ENCODE assay signal across 11 cellular contexts in the genomic region with DNA sequence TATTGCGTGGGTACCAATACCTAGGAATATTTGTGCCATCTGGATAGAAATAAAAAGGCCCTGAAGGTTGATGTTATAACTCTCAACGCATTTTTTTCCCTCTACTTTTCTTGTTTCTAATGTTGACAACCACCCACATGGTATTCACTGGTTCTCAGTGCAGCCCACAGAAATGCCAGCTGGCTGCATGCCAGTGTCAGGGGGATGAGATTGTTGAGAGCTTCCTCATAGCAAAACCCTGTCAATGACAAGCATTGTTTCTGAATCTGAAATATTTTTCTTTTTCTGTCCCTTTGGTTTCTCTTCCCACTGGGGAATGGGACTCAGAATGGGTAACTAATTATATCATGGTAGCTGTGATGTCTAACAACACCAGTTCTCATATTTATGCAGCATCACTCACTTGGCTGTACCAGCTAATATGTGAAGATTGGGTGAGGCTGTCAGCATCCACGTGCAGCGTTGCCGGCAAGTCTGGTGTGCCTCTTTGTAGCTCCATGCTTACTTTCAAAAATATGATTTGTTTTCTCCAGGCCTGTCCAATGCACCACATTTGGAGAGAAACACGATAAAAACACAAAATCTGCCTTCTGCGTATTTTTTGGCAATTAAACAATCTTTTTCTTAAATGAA.
DNase-seq lines count a peak whose midpoint lies in the region; ATAC-seq and TF ChIP-seq lines count a peak whose summit lies in the region.
"Had no signal": no experiment of that assay in that cellular context is flagged by ENCODE, and none has a peak within 500 bp of the region (broad histone marks: within the 10 kb centered on the region; RNA-seq: fewer than 3 reads in every experiment).

No MANE protein-coding gene starts in this region.

- H3K4me1 Mint-ChIP-seq in MCF 10A (ENCODE audit: insufficient read depth, unreplicated experiment) (peaks cover 5% of the 10 kb centered on the region), Caco-2 (ENCODE audit: low read depth, unreplicated experiment) (no peaks in the 10 kb centered on the region)
- H3K4me1 Mint-ChIP-seq in activated CD4-positive, alpha-beta memory T cell treated with anti-CD3 and anti-CD28 coated beads for 36 hours (ENCODE audit: low read depth) = no peaks in the 10 kb centered on the region
- H3K4me1 Mint-ChIP-seq in CD8-positive, alpha-beta memory T cell = no peaks in the 10 kb centered on the region

- H3K36me3 ChIP-seq in Caco-2 (ENCODE audit: control insufficient read depth, insufficient read depth, low read length) = no peaks in the 10 kb centered on the region
- no peaks in the 10 kb centered on the region for H3K36me3 ChIP-seq in CD8-positive, alpha-beta memory T cell (ENCODE audit: insufficient read depth, low read length)

- H3K9me3 ChIP-seq in Caco-2 = no peaks in the 10 kb centered on the region
- H3K9me3 ChIP-seq in CD8-positive, alpha-beta memory T cell (ENCODE audit: low read length) = no peaks in the 10 kb centered on the region

- H3K9me3 Mint-ChIP-seq in MCF 10A (ENCODE audit: unreplicated experiment) (no peaks in the 10 kb centered on the region), Caco-2 (ENCODE audit: unreplicated experiment) (no peaks in the 10 kb centered on the region)
- no peaks in the 10 kb centered on the region for H3K9me3 Mint-ChIP-seq in activated CD4-positive, alpha-beta memory T cell treated with anti-CD3 and anti-CD28 coated beads for 36 hours
- no peaks in the 10 kb centered on the region for H3K9me3 Mint-ChIP-seq in CD8-positive, alpha-beta memory T cell

- H3K27ac ChIP-seq in CD8-positive, alpha-beta memory T cell (ENCODE audit: low read depth, low read length) = no peak overlapping the region

- POLR2A ChIA-PET in MCF 10A (lab: Yijun Ruan, JAX) = interaction anchor here (0.5 to 0.6 kb wide), 2 partner anchors 16 to 1463 kb away, joined by 3 to 4 read pairs; no protein-coding TSS in a partner anchor
- POLR2A ChIA-PET in activated CD4-positive, alpha-beta memory T cell treated with anti-CD3 and anti-CD28 coated beads for 36 hours (lab: Charles Lee) = no interaction called here
- POLR2A ChIA-PET in Caco-2 (lab: Charles Lee) = no interaction called here
- POLR2A ChIA-PET in CD8-positive, alpha-beta memory T cell (lab: Charles Lee) = no interaction called here

- no peaks in the 10 kb centered on the region for H3K36me3 Mint-ChIP-seq in MCF 10A (ENCODE audit: insufficient read depth, unreplicated experiment)
- no peaks in the 10 kb centered on the region for H3K36me3 Mint-ChIP-seq in activated CD4-positive, alpha-beta memory T cell treated with anti-CD3 and anti-CD28 coated beads for 36 hours
- H3K36me3 Mint-ChIP-seq in Caco-2 (ENCODE audit: insufficient read depth, unreplicated experiment) = no peaks in the 10 kb centered on the region
- no peaks in the 10 kb centered on the region for H3K36me3 Mint-ChIP-seq in CD8-positive, alpha-beta memory T cell

- intact Hi-C loops in MCF 10A (cut with micrococcal nuclease) (no loop called here), Caco-2 (cut with micrococcal nuclease; ENCODE audit: unreplicated experiment) (no loop called here)
- intact Hi-C loops in activated CD4-positive, alpha-beta memory T cell treated with anti-CD3 and anti-CD28 coated beads for 36 hours (cut with micrococcal nuclease) = no loop called here

- TF ChIP-seq CTCF in MCF 10A (IDR thresholded peaks at IDR 0.05; ENCODE audit: unreplicated experiment) (no peak), Caco-2 (IDR thresholded peaks at IDR 0.05; ENCODE audit: insufficient read depth in 1 of 2, low read depth in 1 of 2, low read length in 1 of 2, severe bottlenecking in 1 of 2, unreplicated experiment in 1 of 2) (no peak)

- H3K27ac Mint-ChIP-seq in MCF 10A (ENCODE audit: low read depth, unreplicated experiment) = no peak overlapping the region
- no peak overlapping the region for H3K27ac Mint-ChIP-seq in activated CD4-positive, alpha-beta memory T cell treated with anti-CD3 and anti-CD28 coated beads for 36 hours
- H3K27ac Mint-ChIP-seq in Caco-2 (ENCODE audit: unreplicated experiment) = no peak overlapping the region
- H3K27ac Mint-ChIP-seq in CD8-positive, alpha-beta memory T cell = no peak overlapping the region

- CTCF ChIA-PET in MCF 10A (lab: Yijun Ruan, JAX) = interaction anchor here (0.6 to 0.9 kb wide), 3 partner anchors 29 to 717 kb away, joined by 3 to 4 read pairs (median 3); no protein-coding TSS in a partner anchor
- CTCF ChIA-PET in activated CD4-positive, alpha-beta memory T cell treated with anti-CD3 and anti-CD28 coated beads for 36 hours (lab: Charles Lee) = no interaction called here
- CTCF ChIA-PET in Caco-2 (lab: Charles Lee) = no interaction called here
- CTCF ChIA-PET in CD8-positive, alpha-beta memory T cell (lab: Charles Lee) = interaction anchor here (0.9 kb wide), 1 partner anchor 36 kb away, joined by 3 read pairs; no protein-coding TSS in a partner anchor

- H3K4me3 Mint-ChIP-seq in MCF 10A (ENCODE audit: unreplicated experiment) = no peak overlapping the region
- no peak overlapping the region for H3K4me3 Mint-ChIP-seq in activated CD4-positive, alpha-beta memory T cell treated with anti-CD3 and anti-CD28 coated beads for 36 hours
- H3K4me3 Mint-ChIP-seq in Caco-2 (ENCODE audit: unreplicated experiment) = no peak overlapping the region
- H3K4me3 Mint-ChIP-seq in CD8-positive, alpha-beta memory T cell = no peak overlapping the region

- ATAC-seq in GM21576 (IDR thresholded peaks at IDR 0.05; ENCODE audit: unreplicated experiment) = no peak

- H3K4me3 ChIP-seq in Caco-2 (ENCODE audit: low read depth, low read length) = no peak overlapping the region
- no peak overlapping the region for H3K4me3 ChIP-seq in CD8-positive, alpha-beta memory T cell (ENCODE audit: low read length)

- BruUV-seq in MCF 10A (replicated peaks; lab: Mats Ljungman, UMichigan) (no TSS peak), Caco-2 (replicated peaks; lab: Mats Ljungman, UMichigan) (no TSS peak)

- no peaks in the 10 kb centered on the region for H3K27me3 Mint-ChIP-seq in MCF 10A (ENCODE audit: insufficient read depth, unreplicated experiment)
- peaks cover 3% of the 10 kb centered on the region for H3K27me3 Mint-ChIP-seq in activated CD4-positive, alpha-beta memory T cell treated with anti-CD3 and anti-CD28 coated beads for 36 hours
- H3K27me3 Mint-ChIP-seq in Caco-2 (ENCODE audit: insufficient read depth, unreplicated experiment) = no peaks in the 10 kb centered on the region
- H3K27me3 Mint-ChIP-seq in CD8-positive, alpha-beta memory T cell = peaks cover 3 to 4% of the 10 kb centered on the region in 2 donors

- DNase-seq in Ammon's horn (ENCODE audit: low spot score) (peak; percentile 78), M059J (ENCODE audit: low read depth) (peak; percentile 80), MCF 10A (ENCODE audit: unreplicated experiment) (peak; percentile 28), kidney glomerular epithelial cell (lab: John Stamatoyannopoulos, UW) (peak; percentile 75), Caco-2 (no peak)
- no peak for DNase-seq in activated CD4-positive, alpha-beta memory T cell treated with anti-CD3 and anti-CD28 coated beads for 36 hours
- DNase-seq in CD8-positive, alpha-beta memory T cell = no peak
- DNase-seq: cerebellar nuclear complex, KG1, small intestine had no signal

- no peaks in the 10 kb centered on the region for H3K27me3 ChIP-seq in Caco-2 (replicated peaks; ENCODE audit: control insufficient read depth, insufficient read depth, low read length)
- no peaks in the 10 kb centered on the region for H3K27me3 ChIP-seq in CD8-positive, alpha-beta memory T cell (ENCODE audit: insufficient read depth, low read length, poor library complexity, severe bottlenecking)

- H3K4me1 ChIP-seq in Caco-2 = no peaks in the 10 kb centered on the region
- no peaks in the 10 kb centered on the region for H3K4me1 ChIP-seq in CD8-positive, alpha-beta memory T cell (ENCODE audit: insufficient read depth, low read length)

Comparison
In these comparisons a context has a peak if more than half of its experiments do, and no peak if none do; other contexts are left out.
1. DNase-seq: peak in Ammon's horn (single experiment), M059J (single experiment), MCF 10A (single experiment) and kidney glomerular epithelial cell (single experiment); none in activated CD4-positive, alpha-beta memory T cell treated with anti-CD3 and anti-CD28 coated beads for 36 hours (single experiment), Caco-2 (0 of 2) and CD8-positive, alpha-beta memory T cell (0 of 5).
2. CTCF ChIA-PET loops: an anchor here in MCF 10A (0.6 to 0.9 kb wide) and CD8-positive, alpha-beta memory T cell (0.9 kb wide); none called in activated CD4-positive, alpha-beta memory T cell treated with anti-CD3 and anti-CD28 coated beads for 36 hours and Caco-2.